ENCODE assay signal across 33 cellular contexts in genomic region chrX:99468993-99469392, GRCh38.
"Had no signal": no experiment of that assay in that cellular context is flagged by ENCODE, and none has a peak within 500 bp of the region (broad histone marks: within the 10 kb centered on the region; RNA-seq: fewer than 3 reads in every experiment).

No MANE protein-coding gene starts in this region.

- H3K9me3 ChIP-seq: adrenal gland, ascending aorta, body of pancreas had no signal

- H3K36me3 ChIP-seq: adrenal gland, ascending aorta, brain microvascular endothelial cell, breast epithelium, cardiac muscle cell had no signal

- ATAC-seq: activated naive CD4-positive, alpha-beta T cell treated with anti-CD3 and anti-CD28 coated beads, Interleukin-2, amount 50 U/mL, for 72 hours; activated naive CD8-positive, alpha-beta T cell treated with anti-CD3 and anti-CD28 coated beads, Interleukin-2, amount 50 U/mL, for 24 hours; activated T-cell treated with anti-CD3 and anti-CD28 coated beads, Interleukin-2, amount 50 U/mL, for 4 hours; activated T-cell treated with anti-CD3 and anti-CD28 coated beads, Interleukin-2, amount 50 U/mL, for 72 hours; activated T-helper 17 cell treated with anti-CD3 and anti-CD28 coated beads, Interleukin-2, amount 50 U/mL, for 72 hours; body of pancreas had no signal

- DNase-seq: activated effector memory CD4-positive, alpha-beta T cell treated with anti-CD3 and anti-CD28 coated beads, Interleukin-2, amount 50 U/mL, for 16 hours; activated effector memory CD4-positive, alpha-beta T cell treated with Interleukin-2 at 50 U/mL for 16 hours; activated gamma-delta T cell; activated gamma-delta T cell treated with Interleukin-2 at 50 U/mL for 16 hours; activated naive CD4-positive, alpha-beta T cell; activated naive CD4-positive, alpha-beta T cell treated with anti-CD3 and anti-CD28 coated beads for 36 hours; activated naive CD4-positive, alpha-beta T cell treated with anti-CD3 and anti-CD28 coated beads, Interleukin-2, amount 10 ng/mL, durations not matched to agents 7 days and 5 days; activated naive CD4-positive, alpha-beta T cell treated with anti-CD3 and anti-CD28 coated beads, Interleukin-2, amount 50 U/mL, for 16 hours; activated naive CD4-positive, alpha-beta T cell treated with Interleukin-2 at 50 U/mL for 16 hours; activated naive CD8-positive, alpha-beta T cell treated with anti-CD3 and anti-CD28 coated beads for 36 hours; activated naive CD8-positive, alpha-beta T cell treated with anti-CD3 and anti-CD28 coated beads, Interleukin-2, amount 10 ng/mL, durations not matched to agents 7 days and 5 days; activated naive CD8-positive, alpha-beta T cell treated with anti-CD3 and anti-CD28 coated beads, Interleukin-2, amount 50 U/mL, for 24 hours; activated T-cell treated with anti-CD3 and anti-CD28 coated beads, Interleukin-2, amount 50 U/mL, for 1 hour; activated T-cell treated with anti-CD3 and anti-CD28 coated beads, Interleukin-2, amount 50 U/mL, for 24 hours; activated T-cell treated with anti-CD3 and anti-CD28 coated beads, Interleukin-2, amount 50 U/mL, for 4 hours; activated T-cell treated with anti-CD3 and anti-CD28 coated beads, Interleukin-2, amount 50 U/mL, for 48 hours; activated T-cell treated with anti-CD3 and anti-CD28 coated beads, Interleukin-2, amount 50 U/mL, for 72 hours; adrenal gland; amniotic stem cell; amygdala; anterior cingulate cortex; body of pancreas; brain microvascular endothelial cell; caudate nucleus; central memory CD4-positive, alpha-beta T cell; cerebellar nuclear complex had no signal

- H3K4me1 ChIP-seq: adrenal gland, ascending aorta, body of pancreas, breast epithelium had no signal

- H3K4me3 ChIP-seq: adrenal gland, ascending aorta, body of pancreas, breast epithelium, cardiac muscle cell had no signal

- H3K27me3 ChIP-seq: adrenal gland, ascending aorta, body of pancreas, brain microvascular endothelial cell, cardiac muscle cell had no signal

- H3K27ac ChIP-seq: adrenal gland, ascending aorta, body of pancreas, brain microvascular endothelial cell, breast epithelium, cardiac muscle cell had no signal

- FAIRE-seq: astrocyte, bronchial epithelial cell had no signal
